Comparison of ENCODE assay signal across 1 cellular context in the genomic region with DNA sequence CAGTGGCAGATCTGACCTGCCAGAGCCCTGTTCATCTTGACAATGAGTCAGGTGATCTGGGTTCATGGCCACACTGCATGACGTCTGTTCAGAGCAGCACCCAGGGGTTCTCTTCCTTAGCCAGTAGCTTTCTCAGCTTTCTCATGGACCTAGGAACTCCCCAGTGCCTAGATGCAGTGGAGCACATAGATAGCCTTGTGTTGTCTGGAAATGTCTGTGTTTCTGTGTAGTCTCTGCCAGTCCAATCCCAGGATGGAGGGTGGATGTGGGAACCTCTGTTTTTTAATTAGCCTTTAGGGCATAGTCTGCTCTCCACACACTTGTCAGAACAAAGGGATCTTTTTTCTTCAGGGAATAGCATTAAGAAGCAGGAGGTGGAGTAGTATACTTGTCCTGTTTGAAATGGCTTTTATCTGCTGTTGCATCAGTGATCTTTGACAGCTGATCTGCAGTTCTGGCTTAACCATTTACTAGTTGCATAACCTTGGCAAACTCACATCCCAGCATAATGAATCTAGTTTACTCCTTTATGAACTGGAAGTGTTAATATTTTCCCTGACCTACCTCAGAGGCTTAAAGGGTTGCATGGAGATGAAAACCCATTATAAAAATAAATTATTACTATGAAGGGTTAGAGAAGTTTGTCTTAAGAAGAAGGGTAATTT.
TF ChIP-seq lines count a peak whose summit lies in the region.

No MANE protein-coding gene starts in this region.

TF ChIP-seq in HEK293, 187 proteins besides CTCF, POLR2A, EP300 and RAD21 (continued from another document):
- TF ChIP-seq HOXC10 (CRISPR knock-in tag; IDR thresholded peaks at IDR 0.05): no peak
